13 cellular contexts compared by ENCODE assay signal in the genomic region with DNA sequence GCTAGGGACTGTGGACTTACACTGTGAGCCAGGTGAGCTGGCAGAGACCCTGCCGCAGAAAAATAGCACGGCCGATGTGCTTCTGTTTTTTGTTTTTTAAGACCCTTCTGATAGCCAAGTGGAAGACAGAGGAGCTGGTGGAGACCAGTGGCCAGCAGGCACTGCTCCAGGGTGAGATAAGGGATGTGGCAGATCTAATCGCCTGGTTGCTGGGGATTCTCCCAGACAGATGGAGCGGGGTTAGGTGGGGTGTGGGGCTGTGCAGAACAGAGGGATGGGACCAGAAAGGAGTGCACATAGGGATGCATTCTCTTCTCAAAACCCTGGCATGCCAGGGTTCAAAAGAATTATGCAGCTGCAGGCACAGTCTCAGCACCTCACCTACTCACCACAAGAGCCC.
"Had no signal": no experiment of that assay in that cellular context is flagged by ENCODE, and none has a peak within 500 bp of the region (broad histone marks: within the 10 kb centered on the region; RNA-seq: fewer than 3 reads in every experiment).

No MANE protein-coding gene starts in this region.

- H3K36me3 ChIP-seq: uterus had no signal

- DNase-seq: activated CD4-positive, CD25-positive, alpha-beta regulatory T cell; activated effector memory CD4-positive, alpha-beta T cell treated with Interleukin-2 at 50 U/mL for 16 hours; cortex of kidney; effector CD4-positive, alpha-beta T cell; esophagus squamous epithelium; retina; stimulated activated CD4-positive, alpha-beta T cell treated with anti-CD3 and anti-CD28 coated beads, Interleukin-4, amount 100 ng/mL, for 1 hour; stimulated activated naive CD4-positive, alpha-beta T cell; uterus had no signal

- H3K9me3 Mint-ChIP-seq: activated naive CD4-positive, alpha-beta T cell treated with anti-CD3 and anti-CD28 coated beads, Interleukin-2, amount 50 U/mL, for 72 hours had no signal

- ATAC-seq: activated naive CD4-positive, alpha-beta T cell treated with anti-CD3 and anti-CD28 coated beads, Interleukin-2, amount 50 U/mL, for 72 hours; left lobe of liver had no signal

- H3K9me3 ChIP-seq: esophagus squamous epithelium, tibial nerve, uterus had no signal

- H3K27ac ChIP-seq: esophagus squamous epithelium, hepatocyte, tibial nerve, uterus had no signal

- H3K27me3 ChIP-seq: esophagus squamous epithelium, hepatocyte, tibial nerve, uterus had no signal

- H3K4me3 ChIP-seq: esophagus squamous epithelium, hepatocyte, tibial nerve, uterus had no signal
